Comparison of ENCODE assay signal across 8 cellular contexts in the genomic region with DNA sequence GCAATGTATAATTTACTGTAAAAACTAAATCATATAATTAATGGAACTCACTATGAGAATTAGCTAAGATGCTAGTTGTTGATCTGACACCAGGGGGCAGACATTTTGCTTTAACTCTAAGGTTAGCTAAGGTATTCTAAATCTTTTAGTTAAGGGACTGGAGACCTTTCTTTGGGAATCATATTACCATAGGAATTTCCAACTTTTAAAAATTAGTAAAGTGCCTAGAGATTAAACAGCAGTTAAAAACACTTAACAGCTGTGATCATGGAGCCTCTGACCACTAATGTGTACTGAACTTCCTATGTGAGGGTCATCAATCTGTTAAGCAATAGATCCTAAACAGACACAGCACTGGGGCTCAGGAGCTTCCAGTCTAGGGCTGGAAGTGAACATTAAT.
A peak's percentile ranks its signal among the peaks of the same experiment; 100 is the strongest.
DNase-seq lines count a peak whose midpoint lies in the region; ATAC-seq, FAIRE-seq and TF ChIP-seq lines count a peak whose summit lies in the region.

No MANE protein-coding gene starts in this region.

- no peak overlapping the region for H3K4me3 Mint-ChIP-seq in activated T-helper 17 cell treated with anti-CD3 and anti-CD28 coated beads, Interleukin-2, amount 50 U/mL, for 72 hours

- DNase-seq in A549 (ENCODE audit: low read depth in 1 of 2, low spot score in 1 of 2) (peak; percentile 14 to 59), GM12865 (ENCODE audit: low read depth) (peak; percentile 71), NCI-H1092 (lab: John Stamatoyannopoulos, UW) (peak; percentile 51), left ventricle myocardium inferior (no peak), suprapubic skin (ENCODE audit: low spot score in 2 of 2) (no peak)

- CTCF ChIA-PET in A549 (lab: Yijun Ruan, JAX): interaction anchor here (0.7 to 5.9 kb wide), 24 partner anchors 9 to 239 kb away, joined by 3 to 54 read pairs (median 4); partner anchors contain the start of gene APBB2

- ATAC-seq in A549 (peak in 1 of 2 experiments; percentile 63; a peak in 1 of 6 replicates), HG02973 (IDR thresholded peaks at IDR 0.05; ENCODE audit: unreplicated experiment) (no peak)
- no peak for ATAC-seq in activated T-helper 17 cell treated with anti-CD3 and anti-CD28 coated beads, Interleukin-2, amount 50 U/mL, for 72 hours (replicated peaks)

- H3K9me3 ChIP-seq in A549 (no peaks in the 10 kb centered on the region), left ventricle myocardium inferior (replicated peaks) (peaks cover 12% of the 10 kb centered on the region), suprapubic skin (no peaks in the 10 kb centered on the region)

- H3K27me3 ChIP-seq in left ventricle myocardium inferior (ENCODE audit: low read depth) (no peaks in the 10 kb centered on the region), suprapubic skin (no peaks in the 10 kb centered on the region)

- H3K4me1 ChIP-seq in A549 (peaks cover 4% of the 10 kb centered on the region; the same call in 2 of the 3 replicates), left ventricle myocardium inferior (peaks cover 10% of the 10 kb centered on the region), suprapubic skin (peaks cover 3% of the 10 kb centered on the region)

- H3K4me3 ChIP-seq in A549 (no peak overlapping the region), GM12865 (ENCODE audit: low read depth, low read length) (no peak overlapping the region), left ventricle myocardium inferior (no peak overlapping the region), suprapubic skin (no peak overlapping the region)

- TF ChIP-seq CTCF in A549 (IDR thresholded peaks at IDR 0.05): peak; percentile 73
- TF ChIP-seq CTCF in GM12865 (IDR thresholded peaks at IDR 0.05; ENCODE audit: insufficient read depth, low read depth, low read length, missing control alignments): peak; percentile 57
- peak; percentile 84 for TF ChIP-seq CTCF in left ventricle myocardium inferior (IDR thresholded peaks at IDR 0.05; ENCODE audit: borderline replicate concordance)
- TF ChIP-seq CTCF in suprapubic skin (IDR thresholded peaks at IDR 0.05): peak; percentile 35 to 56

- no peak overlapping the region for H3K4me2 ChIP-seq in A549

- POLR2A ChIA-PET in A549 (lab: Yijun Ruan, JAX): interaction anchor here (1.0 to 1.2 kb wide), 3 partner anchors 22 to 281 kb away, joined by 3 to 9 read pairs (median 5); partner anchors contain the start of genes APBB2 and UCHL1

- no peak for TF ChIP-seq POLR2A in A549 (IDR thresholded peaks at IDR 0.05; ENCODE audit: low read length)
- TF ChIP-seq POLR2A in suprapubic skin (IDR thresholded peaks at IDR 0.05): no peak

- peaks cover 12% of the 10 kb centered on the region for H3K27me3 Mint-ChIP-seq in activated T-helper 17 cell treated with anti-CD3 and anti-CD28 coated beads, Interleukin-2, amount 50 U/mL, for 72 hours

- no peaks in the 10 kb centered on the region for H3K9me3 Mint-ChIP-seq in activated T-helper 17 cell treated with anti-CD3 and anti-CD28 coated beads, Interleukin-2, amount 50 U/mL, for 72 hours

- intact Hi-C loops in left ventricle myocardium inferior (cut with micrococcal nuclease): loop anchor here (2.0 kb wide), 1 partner anchor 236 kb away; no protein-coding TSS in a partner anchor

- FAIRE-seq in A549 (lab: Jason Lieb, UNC): peak; percentile 18
- peak; percentile 89 for FAIRE-seq in TTC549 (lab: Jason Lieb, UNC)

- no peaks in the 10 kb centered on the region for H3K4me1 Mint-ChIP-seq in activated T-helper 17 cell treated with anti-CD3 and anti-CD28 coated beads, Interleukin-2, amount 50 U/mL, for 72 hours

- peak; percentile 63 to 70 for TF ChIP-seq RAD21 in A549 (conservative IDR thresholded peaks at IDR 0.05 in 1 of 2, IDR thresholded peaks at IDR 0.05 in 1 of 2)

- H3K36me3 Mint-ChIP-seq in activated T-helper 17 cell treated with anti-CD3 and anti-CD28 coated beads, Interleukin-2, amount 50 U/mL, for 72 hours (ENCODE audit: low read depth): no peaks in the 10 kb centered on the region

- peak overlapping the region in 1 of 2 experiments; percentile 64; a peak in 3 of 6 replicates for H3K27ac ChIP-seq in A549
- no peak overlapping the region for H3K27ac ChIP-seq in left ventricle myocardium inferior (replicated peaks)
- H3K27ac ChIP-seq in suprapubic skin: no peak overlapping the region

- TF ChIP-seq EP300 in A549 (IDR thresholded peaks at IDR 0.05) (no peak), suprapubic skin (IDR thresholded peaks at IDR 0.05) (no peak)

- H3K27ac Mint-ChIP-seq in activated T-helper 17 cell treated with anti-CD3 and anti-CD28 coated beads, Interleukin-2, amount 50 U/mL, for 72 hours: no peak overlapping the region

- H3K36me3 ChIP-seq in left ventricle myocardium inferior: peaks cover 6% of the 10 kb centered on the region
- H3K36me3 ChIP-seq in suprapubic skin: no peaks in the 10 kb centered on the region

TF ChIP-seq in A549, 52 proteins besides CTCF, POLR2A, EP300 and RAD21:
- TF ChIP-seq, protein P1, sequence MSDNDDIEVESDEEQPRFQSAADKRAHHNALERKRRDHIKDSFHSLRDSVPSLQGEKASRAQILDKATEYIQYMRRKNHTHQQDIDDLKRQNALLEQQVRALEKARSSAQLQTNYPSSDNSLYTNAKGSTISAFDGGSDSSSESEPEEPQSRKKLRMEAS (IDR thresholded peaks at IDR 0.05): no peak
- no peak for TF ChIP-seq HOXA7 (CRISPR knock-in tag; IDR thresholded peaks at IDR 0.05)
- TF ChIP-seq, protein P2, sequence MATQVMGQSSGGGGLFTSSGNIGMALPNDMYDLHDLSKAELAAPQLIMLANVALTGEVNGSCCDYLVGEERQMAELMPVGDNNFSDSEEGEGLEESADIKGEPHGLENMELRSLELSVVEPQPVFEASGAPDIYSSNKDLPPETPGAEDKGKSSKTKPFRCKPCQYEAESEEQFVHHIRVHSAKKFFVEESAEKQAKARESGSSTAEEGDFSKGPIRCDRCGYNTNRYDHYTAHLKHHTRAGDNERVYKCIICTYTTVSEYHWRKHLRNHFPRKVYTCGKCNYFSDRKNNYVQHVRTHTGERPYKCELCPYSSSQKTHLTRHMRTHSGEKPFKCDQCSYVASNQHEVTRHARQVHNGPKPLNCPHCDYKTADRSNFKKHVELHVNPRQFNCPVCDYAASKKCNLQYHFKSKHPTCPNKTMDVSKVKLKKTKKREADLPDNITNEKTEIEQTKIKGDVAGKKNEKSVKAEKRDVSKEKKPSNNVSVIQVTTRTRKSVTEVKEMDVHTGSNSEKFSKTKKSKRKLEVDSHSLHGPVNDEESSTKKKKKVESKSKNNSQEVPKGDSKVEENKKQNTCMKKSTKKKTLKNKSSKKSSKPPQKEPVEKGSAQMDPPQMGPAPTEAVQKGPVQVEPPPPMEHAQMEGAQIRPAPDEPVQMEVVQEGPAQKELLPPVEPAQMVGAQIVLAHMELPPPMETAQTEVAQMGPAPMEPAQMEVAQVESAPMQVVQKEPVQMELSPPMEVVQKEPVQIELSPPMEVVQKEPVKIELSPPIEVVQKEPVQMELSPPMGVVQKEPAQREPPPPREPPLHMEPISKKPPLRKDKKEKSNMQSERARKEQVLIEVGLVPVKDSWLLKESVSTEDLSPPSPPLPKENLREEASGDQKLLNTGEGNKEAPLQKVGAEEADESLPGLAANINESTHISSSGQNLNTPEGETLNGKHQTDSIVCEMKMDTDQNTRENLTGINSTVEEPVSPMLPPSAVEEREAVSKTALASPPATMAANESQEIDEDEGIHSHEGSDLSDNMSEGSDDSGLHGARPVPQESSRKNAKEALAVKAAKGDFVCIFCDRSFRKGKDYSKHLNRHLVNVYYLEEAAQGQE (IDR thresholded peaks at IDR 0.05): no peak
- no peak for TF ChIP-seq USF2 (IDR thresholded peaks at IDR 0.05)
- peak; percentile 88 for TF ChIP-seq SMC3 (IDR thresholded peaks at IDR 0.05)

Comparison
In these comparisons a context has a peak if more than half of its experiments do, and no peak if none do; other contexts are left out.
1. DNase-seq: peak in A549 (2 of 2), GM12865 (single experiment) and NCI-H1092 (single experiment); none in left ventricle myocardium inferior (single experiment) and suprapubic skin (0 of 2).
2. Peak in every context shown above with its lines, with median percentiles within 50 percentile points of each other: CTCF ChIP-seq.